31 cellular contexts compared by ENCODE assay signal in genomic region chr1:207412845-207413244, GRCh38. TPM values are rescaled to one million over a fixed set of nuclear protein-coding genes. Genes with fewer than 3 reads are reported as not detected.
DNase-seq lines count a peak whose midpoint lies in the region; ATAC-seq and TF ChIP-seq lines count a peak whose summit lies in the region.
"Had no signal": no experiment of that assay in that cellular context is flagged by ENCODE, and none has a peak within 500 bp of the region (broad histone marks: within the 10 kb centered on the region; RNA-seq: fewer than 3 reads in every experiment).

No MANE protein-coding gene starts in this region.

- H3K4me2 ChIP-seq in neural progenitor cell = no peak overlapping the region
- H3K4me2 ChIP-seq: SK-N-SH had no signal

- H4K20me1 ChIP-seq in neural progenitor cell (ENCODE audit: low read depth) = no peaks in the 10 kb centered on the region

- H3K4me3 Mint-ChIP-seq in activated T-cell treated with anti-CD3 and anti-CD28 coated beads, Interleukin-2, amount 50 U/mL, for 24 hours = no peak overlapping the region
- H3K4me3 Mint-ChIP-seq in activated naive CD8-positive, alpha-beta T cell = peak overlapping the region; percentile 57
- peak overlapping the region; percentile 46 for H3K4me3 Mint-ChIP-seq in stimulated activated naive CD8-positive, alpha-beta T cell treated with anti-CD3 and anti-CD28 coated beads, Interleukin-15, Interleukin-2, amounts not matched to agents 100 ng/mL and 50 ng/mL, for 24 hours
- no peak overlapping the region for H3K4me3 Mint-ChIP-seq in neural progenitor cell
- H3K4me3 Mint-ChIP-seq: WTC11 had no signal

- no peaks in the 10 kb centered on the region for H3K36me3 ChIP-seq in neural progenitor cell
- H3K36me3 ChIP-seq: lower lobe of right lung had no signal

- H3K36me3 Mint-ChIP-seq in activated T-cell treated with anti-CD3 and anti-CD28 coated beads, Interleukin-2, amount 50 U/mL, for 24 hours (ENCODE audit: low read depth) = no peaks in the 10 kb centered on the region
- peaks cover 4% of the 10 kb centered on the region for H3K36me3 Mint-ChIP-seq in activated naive CD8-positive, alpha-beta T cell
- no peaks in the 10 kb centered on the region for H3K36me3 Mint-ChIP-seq in stimulated activated naive CD8-positive, alpha-beta T cell treated with anti-CD3 and anti-CD28 coated beads, Interleukin-15, Interleukin-2, amounts not matched to agents 100 ng/mL and 50 ng/mL, for 24 hours (ENCODE audit: low read depth)
- H3K36me3 Mint-ChIP-seq in neural progenitor cell = no peaks in the 10 kb centered on the region
- H3K36me3 Mint-ChIP-seq: WTC11 had no signal

- H2AFZ ChIP-seq in neural progenitor cell (replicated peaks) = no peak overlapping the region

- ATAC-seq in HG02852 (IDR thresholded peaks at IDR 0.05; ENCODE audit: unreplicated experiment) (peak; percentile 37), GM18511 (IDR thresholded peaks at IDR 0.05; ENCODE audit: unreplicated experiment) (no peak)
- ATAC-seq: lower lobe of right lung, WTC11 had no signal

- peaks cover 50% of the 10 kb centered on the region for H3K4me1 Mint-ChIP-seq in activated T-cell treated with anti-CD3 and anti-CD28 coated beads, Interleukin-2, amount 50 U/mL, for 24 hours (ENCODE audit: low read depth)
- peaks cover 31% of the 10 kb centered on the region for H3K4me1 Mint-ChIP-seq in activated naive CD8-positive, alpha-beta T cell (ENCODE audit: low read depth)
- peaks cover 69% of the 10 kb centered on the region for H3K4me1 Mint-ChIP-seq in stimulated activated naive CD8-positive, alpha-beta T cell treated with anti-CD3 and anti-CD28 coated beads, Interleukin-15, Interleukin-2, amounts not matched to agents 100 ng/mL and 50 ng/mL, for 24 hours (ENCODE audit: low read depth)
- no peaks in the 10 kb centered on the region for H3K4me1 Mint-ChIP-seq in neural progenitor cell

- H3K27ac Mint-ChIP-seq in activated T-cell treated with anti-CD3 and anti-CD28 coated beads, Interleukin-2, amount 50 U/mL, for 24 hours = peak overlapping the region; percentile 88
- peak overlapping the region; percentile 91 for H3K27ac Mint-ChIP-seq in activated naive CD8-positive, alpha-beta T cell
- peak overlapping the region; percentile 93 for H3K27ac Mint-ChIP-seq in stimulated activated naive CD8-positive, alpha-beta T cell treated with anti-CD3 and anti-CD28 coated beads, Interleukin-15, Interleukin-2, amounts not matched to agents 100 ng/mL and 50 ng/mL, for 24 hours
- H3K27ac Mint-ChIP-seq in neural progenitor cell = no peak overlapping the region
- H3K27ac Mint-ChIP-seq: WTC11 had no signal

- H3K9ac ChIP-seq in neural progenitor cell = no peak overlapping the region
- H3K9ac ChIP-seq: SK-N-SH had no signal

- no peaks in the 10 kb centered on the region for H3K27me3 ChIP-seq in neural progenitor cell

- no peak for TF ChIP-seq CTCF in neural progenitor cell (IDR thresholded peaks at IDR 0.05)

- DNase-seq in activated T-cell treated with anti-CD3 and anti-CD28 coated beads, Interleukin-2, amount 50 U/mL, for 24 hours = no peak
- no peak for DNase-seq in activated T-cell treated with anti-CD3 and anti-CD28 coated beads, Interleukin-2, amount 50 U/mL, for 48 hours
- DNase-seq in neural progenitor cell (ENCODE audit: low spot score) = no peak
- DNase-seq in 8988T = no peak
- DNase-seq: amygdala; Caco-2; H7; kidney; lower lobe of right lung; NCI-H1417; NCI-H2107; NCI-H510A treated with DMSO at 0.1 percent for 48 hours; NK-92 treated with Interleukin-12 subunit alpha and Interleukin-12 subunit beta, amount 100 ng/mL, for 24 hours; SK-N-SH; stimulated activated CD4-positive, alpha-beta T cell treated with anti-CD3 and anti-CD28 coated beads, Interleukin-2, amount 100 ng/mL, for 24 hours; stimulated activated naive CD4-positive, alpha-beta T cell treated with Interleukin-2 at 50 U/mL for 16 hours; T-helper 9 cell; trophoblast cell had no signal

- H3F3A ChIP-seq in neural progenitor cell (ENCODE audit: low read depth) = no peaks in the 10 kb centered on the region

- no peaks in the 10 kb centered on the region for H3K27me3 Mint-ChIP-seq in activated T-cell treated with anti-CD3 and anti-CD28 coated beads, Interleukin-2, amount 50 U/mL, for 24 hours
- no peaks in the 10 kb centered on the region for H3K27me3 Mint-ChIP-seq in activated naive CD8-positive, alpha-beta T cell
- H3K27me3 Mint-ChIP-seq in stimulated activated naive CD8-positive, alpha-beta T cell treated with anti-CD3 and anti-CD28 coated beads, Interleukin-15, Interleukin-2, amounts not matched to agents 100 ng/mL and 50 ng/mL, for 24 hours = peaks cover 7% of the 10 kb centered on the region
- H3K27me3 Mint-ChIP-seq in neural progenitor cell (ENCODE audit: insufficient read depth, low read depth) = peaks cover 8% of the 10 kb centered on the region

- no peaks in the 10 kb centered on the region for H3K9me3 ChIP-seq in neural progenitor cell (ENCODE audit: low read depth)
- H3K9me3 ChIP-seq: Caco-2, lower lobe of right lung, SK-N-SH had no signal

- H3K79me2 ChIP-seq in neural progenitor cell (ENCODE audit: low read depth) = no peaks in the 10 kb centered on the region

- no peak overlapping the region for H3K27ac ChIP-seq in neural progenitor cell
- H3K27ac ChIP-seq: coronary artery, lower lobe of right lung, skin epidermis had no signal

- no peaks in the 10 kb centered on the region for H3K9me3 Mint-ChIP-seq in activated T-cell treated with anti-CD3 and anti-CD28 coated beads, Interleukin-2, amount 50 U/mL, for 24 hours
- no peaks in the 10 kb centered on the region for H3K9me3 Mint-ChIP-seq in activated naive CD8-positive, alpha-beta T cell (ENCODE audit: low read depth)
- no peaks in the 10 kb centered on the region for H3K9me3 Mint-ChIP-seq in stimulated activated naive CD8-positive, alpha-beta T cell treated with anti-CD3 and anti-CD28 coated beads, Interleukin-15, Interleukin-2, amounts not matched to agents 100 ng/mL and 50 ng/mL, for 24 hours
- no peaks in the 10 kb centered on the region for H3K9me3 Mint-ChIP-seq in neural progenitor cell
- H3K9me3 Mint-ChIP-seq: WTC11 had no signal

- no peaks in the 10 kb centered on the region for H3K4me1 ChIP-seq in neural progenitor cell
- H3K4me1 ChIP-seq: Caco-2, lower lobe of right lung had no signal

- H3K4me3 ChIP-seq in neural progenitor cell = no peak overlapping the region
- H3K4me3 ChIP-seq: coronary artery, lower lobe of right lung, skin epidermis had no signal

RNA-seq across cellular contexts. Expression of gene CR2, which starts 41.3 kb away (rescaled TPM):
- 0.15 TPM in 1 of 2 replicates, not detected in the other for total RNA-seq in neural progenitor cell (ENCODE audit: low replicate concordance)
- total RNA-seq: A673, bronchial epithelial cell, fibroblast of lung, glomerular endothelial cell, MCF 10A, RPMI7951 had no signal

Comparison
In these comparisons a context has a peak if more than half of its experiments do, and no peak if none do; other contexts are left out.
1. H3K4me3 Mint-ChIP-seq: peak in activated naive CD8-positive, alpha-beta T cell (single experiment) and stimulated activated naive CD8-positive, alpha-beta T cell treated with anti-CD3 and anti-CD28 coated beads, Interleukin-15, Interleukin-2, amounts not matched to agents 100 ng/mL and 50 ng/mL, for 24 hours (single experiment); none in activated T-cell treated with anti-CD3 and anti-CD28 coated beads, Interleukin-2, amount 50 U/mL, for 24 hours (single experiment) and neural progenitor cell (single experiment).